ENCODE assay signal across 2 cellular contexts in genomic region chr7:128854396-128854795, GRCh38.
TF ChIP-seq lines count a peak whose summit lies in the region.

No MANE protein-coding gene starts in this region.

TF ChIP-seq in IMR-90, 13 proteins besides CTCF, POLR2A, EP300 and RAD21:
- no peak for TF ChIP-seq MAFK (IDR thresholded peaks at IDR 0.05; ENCODE audit: low read depth, low read length)
- no peak for TF ChIP-seq CHD1 (IDR thresholded peaks at IDR 0.05; ENCODE audit: low read depth, low read length)
- TF ChIP-seq NFE2L2 (IDR thresholded peaks at IDR 0.05; ENCODE audit: low read depth, low read length) = no peak
- no peak for TF ChIP-seq RCOR1 (IDR thresholded peaks at IDR 0.05; ENCODE audit: insufficient replicate concordance, low read length)
- TF ChIP-seq MAZ (IDR thresholded peaks at IDR 0.05; ENCODE audit: borderline replicate concordance, low read depth, low read length) = no peak
- no peak for TF ChIP-seq SMC3 (IDR thresholded peaks at IDR 0.05; ENCODE audit: low read depth, low read length)
- TF ChIP-seq, protein P1, sequence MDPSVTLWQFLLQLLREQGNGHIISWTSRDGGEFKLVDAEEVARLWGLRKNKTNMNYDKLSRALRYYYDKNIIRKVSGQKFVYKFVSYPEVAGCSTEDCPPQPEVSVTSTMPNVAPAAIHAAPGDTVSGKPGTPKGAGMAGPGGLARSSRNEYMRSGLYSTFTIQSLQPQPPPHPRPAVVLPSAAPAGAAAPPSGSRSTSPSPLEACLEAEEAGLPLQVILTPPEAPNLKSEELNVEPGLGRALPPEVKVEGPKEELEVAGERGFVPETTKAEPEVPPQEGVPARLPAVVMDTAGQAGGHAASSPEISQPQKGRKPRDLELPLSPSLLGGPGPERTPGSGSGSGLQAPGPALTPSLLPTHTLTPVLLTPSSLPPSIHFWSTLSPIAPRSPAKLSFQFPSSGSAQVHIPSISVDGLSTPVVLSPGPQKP (IDR thresholded peaks at IDR 0.05; ENCODE audit: borderline replicate concordance, low read depth, low read length) = no peak
- TF ChIP-seq USF2 (IDR thresholded peaks at IDR 0.05; ENCODE audit: low read depth, low read length) = no peak
- no peak for TF ChIP-seq CEBPB (IDR thresholded peaks at IDR 0.05; ENCODE audit: low read depth, low read length)
- TF ChIP-seq FOS (IDR thresholded peaks at IDR 0.05; ENCODE audit: low read depth, low read length) = no peak
- TF ChIP-seq MXI1 (IDR thresholded peaks at IDR 0.05; ENCODE audit: borderline replicate concordance, low read depth, low read length) = no peak
- no peak for TF ChIP-seq BHLHE40 (IDR thresholded peaks at IDR 0.05; ENCODE audit: low read depth, low read length)
- TF ChIP-seq RFX5 (IDR thresholded peaks at IDR 0.05; ENCODE audit: low read depth, low read length) = no peak
TF ChIP-seq in IMR-90: peak in this region for 0.

TF ChIP-seq in H1, 55 proteins besides CTCF, POLR2A, EP300 and RAD21:
- no peak for TF ChIP-seq CHD7 (IDR thresholded peaks at IDR 0.05; ENCODE audit: insufficient replicate concordance, low read length)
- no peak for TF ChIP-seq TEAD4 (IDR thresholded peaks at IDR 0.05; ENCODE audit: low read depth, low read length)
- TF ChIP-seq KDM4A (IDR thresholded peaks at IDR 0.05; ENCODE audit: low read depth, low read length, severe bottlenecking) = no peak
- TF ChIP-seq BACH1 (IDR thresholded peaks at IDR 0.05; ENCODE audit: low read length) = no peak
- no peak for TF ChIP-seq NANOG (IDR thresholded peaks at IDR 0.05; ENCODE audit: insufficient read depth, low read depth, low read length, poor library complexity, severe bottlenecking)
- TF ChIP-seq TCF12 (IDR thresholded peaks at IDR 0.05; ENCODE audit: low read depth, low read length) = no peak
- TF ChIP-seq, protein P2, sequence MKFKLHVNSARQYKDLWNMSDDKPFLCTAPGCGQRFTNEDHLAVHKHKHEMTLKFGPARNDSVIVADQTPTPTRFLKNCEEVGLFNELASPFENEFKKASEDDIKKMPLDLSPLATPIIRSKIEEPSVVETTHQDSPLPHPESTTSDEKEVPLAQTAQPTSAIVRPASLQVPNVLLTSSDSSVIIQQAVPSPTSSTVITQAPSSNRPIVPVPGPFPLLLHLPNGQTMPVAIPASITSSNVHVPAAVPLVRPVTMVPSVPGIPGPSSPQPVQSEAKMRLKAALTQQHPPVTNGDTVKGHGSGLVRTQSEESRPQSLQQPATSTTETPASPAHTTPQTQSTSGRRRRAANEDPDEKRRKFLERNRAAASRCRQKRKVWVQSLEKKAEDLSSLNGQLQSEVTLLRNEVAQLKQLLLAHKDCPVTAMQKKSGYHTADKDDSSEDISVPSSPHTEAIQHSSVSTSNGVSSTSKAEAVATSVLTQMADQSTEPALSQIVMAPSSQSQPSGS (IDR thresholded peaks at IDR 0.05; ENCODE audit: low read length) = no peak
- no peak for TF ChIP-seq TAF1 (IDR thresholded peaks at IDR 0.05; ENCODE audit: low read depth, low read length)
- no peak for TF ChIP-seq JUND (IDR thresholded peaks at IDR 0.05; ENCODE audit: low read length)
- TF ChIP-seq RFX5 (IDR thresholded peaks at IDR 0.05; ENCODE audit: borderline replicate concordance, low read depth, low read length) = no peak
- no peak for TF ChIP-seq SP2 (IDR thresholded peaks at IDR 0.05; ENCODE audit: low read length)
TF ChIP-seq in H1: peak in this region for 0.
